ENCODE assay signal across 23 cellular contexts in genomic region chr2:109206569-109207145, GRCh38.
"Had no signal": no experiment of that assay in that cellular context is flagged by ENCODE, and none has a peak within 500 bp of the region (broad histone marks: within the 10 kb centered on the region; RNA-seq: fewer than 3 reads in every experiment).

No MANE protein-coding gene starts in this region.

- H3K36me3 Mint-ChIP-seq: type B pancreatic cell had no signal

- H3K9me3 ChIP-seq: spleen, thoracic aorta, vagina had no signal

- DNase-seq: activated CD4-positive, alpha-beta T cell treated with anti-CD3 and anti-CD28 coated beads for 1 hour; activated CD4-positive, alpha-beta T cell treated with anti-CD3 and anti-CD28 coated beads, Interleukin-2, amount 50 U/mL, for 1 hour; activated CD8-positive, alpha-beta T cell treated with anti-CD3 and anti-CD28 coated beads, Interleukin-2, amount 10 ng/mL, durations not matched to agents 7 days and 5 days; activated gamma-delta T cell; activated naive CD4-positive, alpha-beta T cell treated with anti-CD3 and anti-CD28 coated beads, Interleukin-2, amount 50 U/mL, for 16 hours; activated naive CD8-positive, alpha-beta T cell treated with anti-CD3 and anti-CD28 coated beads, Interleukin-2, amount 50 U/mL, for 24 hours; activated T-cell treated with anti-CD3 and anti-CD28 coated beads, Interleukin-2, amount 50 U/mL, for 72 hours; effector CD8-positive, alpha-beta T cell; foreskin melanocyte; hippocampal formation; kidney glomerular epithelial cell; mesenchymal stem cell; spleen; stimulated activated CD4-positive, alpha-beta T cell treated with anti-CD3 and anti-CD28 coated beads, Interleukin-4, amount 100 ng/mL, for 1 hour; stimulated activated naive CD4-positive, alpha-beta T cell treated with Interleukin-2 at 50 U/mL for 16 hours; T-helper 9 cell had no signal

- ATAC-seq: activated CD8-positive, alpha-beta T cell treated with anti-CD3 and anti-CD28 coated beads, Interleukin-2, amount 10 ng/mL, durations not matched to agents 7 days and 5 days; activated naive CD8-positive, alpha-beta T cell treated with anti-CD3 and anti-CD28 coated beads, Interleukin-2, amount 50 U/mL, for 24 hours; activated T-cell treated with anti-CD3 and anti-CD28 coated beads, Interleukin-2, amount 50 U/mL, for 72 hours; esophagus mucosa had no signal

- H3K27me3 ChIP-seq: cardiac muscle cell, vagina had no signal

- H3K9me3 Mint-ChIP-seq: activated naive CD8-positive, alpha-beta T cell treated with anti-CD3 and anti-CD28 coated beads, Interleukin-2, amount 50 U/mL, for 24 hours; activated T-cell treated with anti-CD3 and anti-CD28 coated beads, Interleukin-2, amount 50 U/mL, for 72 hours; dendritic cell treated with granulocyte-macrophage colony-stimulating factor and Interleukin-4, amounts not matched to agents 40 ng/mL and 50 ng/mL, for 4 days; nephron; type B pancreatic cell had no signal

- H3K4me3 ChIP-seq: cardiac muscle cell, spleen, thoracic aorta, vagina had no signal

- H3K4me3 Mint-ChIP-seq: activated CD8-positive, alpha-beta T cell treated with anti-CD3 and anti-CD28 coated beads, Interleukin-2, amount 10 ng/mL, durations not matched to agents 7 days and 5 days; activated naive CD8-positive, alpha-beta T cell treated with anti-CD3 and anti-CD28 coated beads, Interleukin-2, amount 50 U/mL, for 24 hours; activated T-cell treated with anti-CD3 and anti-CD28 coated beads, Interleukin-2, amount 50 U/mL, for 72 hours; dendritic cell treated with granulocyte-macrophage colony-stimulating factor and Interleukin-4, amounts not matched to agents 40 ng/mL and 50 ng/mL, for 4 days; nephron; type B pancreatic cell had no signal

- H3K36me3 ChIP-seq: cardiac muscle cell, spleen, thoracic aorta, vagina had no signal

- H3K27ac ChIP-seq: cardiac muscle cell, spleen, thoracic aorta, vagina had no signal

- H3K27ac Mint-ChIP-seq: activated CD8-positive, alpha-beta T cell treated with anti-CD3 and anti-CD28 coated beads, Interleukin-2, amount 10 ng/mL, durations not matched to agents 7 days and 5 days; activated naive CD8-positive, alpha-beta T cell treated with anti-CD3 and anti-CD28 coated beads, Interleukin-2, amount 50 U/mL, for 24 hours; activated T-cell treated with anti-CD3 and anti-CD28 coated beads, Interleukin-2, amount 50 U/mL, for 72 hours; dendritic cell treated with granulocyte-macrophage colony-stimulating factor and Interleukin-4, amounts not matched to agents 40 ng/mL and 50 ng/mL, for 4 days; nephron; type B pancreatic cell had no signal
